Comparison of ENCODE assay signal across 10 cellular contexts in genomic region chr3:188421836-188422540, GRCh38.
DNase-seq lines count a peak whose midpoint lies in the region; ATAC-seq, FAIRE-seq and TF ChIP-seq lines count a peak whose summit lies in the region.
"Had no signal": no experiment of that assay in that cellular context is flagged by ENCODE, and none has a peak within 500 bp of the region (broad histone marks: within the 10 kb centered on the region; RNA-seq: fewer than 3 reads in every experiment).

No MANE protein-coding gene starts in this region.

- H3K4me1 ChIP-seq in pancreas (peaks cover 8 to 17% (median 12%) of the 10 kb centered on the region in 3 donors), thyroid gland (peaks cover 4 to 8% of the 10 kb centered on the region in 2 donors)

- no peak for FAIRE-seq in pancreas (lab: Jason Lieb, UNC)

- no peak for TF ChIP-seq POLR2A in thyroid gland (IDR thresholded peaks at IDR 0.05)

- POLR2A ChIA-PET in activated CD4-positive, alpha-beta T cell treated with anti-CD3 and anti-CD28 coated beads, Interleukin-2, amount 10 ng/mL, durations not matched to agents 7 days and 5 days (lab: Charles Lee), result no interaction called here

- H3K4me3 ChIP-seq in pancreas, result no peak overlapping the region
- no peak overlapping the region for H3K4me3 ChIP-seq in thyroid gland (replicated peaks in 1 of 3)

- H3K9me3 ChIP-seq in pancreas (no peaks in the 10 kb centered on the region), thyroid gland (no peaks in the 10 kb centered on the region)

- peak; percentile 99 for ATAC-seq in GM19328 (IDR thresholded peaks at IDR 0.05; ENCODE audit: unreplicated experiment)
- ATAC-seq in HG03045 (IDR thresholded peaks at IDR 0.05; ENCODE audit: unreplicated experiment), result peak; percentile 100
- peak; percentile 43 for ATAC-seq in SK-N-SH treated with all-trans-retinoic acid at 6 μM for 48 hours
- ATAC-seq in pancreas, result peak; percentile 82 to 97 (median 96)
- ATAC-seq: Panc1 had no signal

- H3K36me3 ChIP-seq in pancreas (no peaks in the 10 kb centered on the region), thyroid gland (no peaks in the 10 kb centered on the region)

- intact Hi-C loops in pancreas (cut with DNase I), result no loop called here
- intact Hi-C loops in thyroid gland (cut with DNase I), result no loop called here

- TF ChIP-seq CTCF in pancreas (IDR thresholded peaks at IDR 0.05) (no peak), thyroid gland (IDR thresholded peaks at IDR 0.05) (no peak), glutamatergic neuron (IDR thresholded peaks at IDR 0.05; ENCODE audit: partially characterized antibody, unreplicated experiment) (no peak)

- peaks cover 13% of the 10 kb centered on the region for H3K4me1 Mint-ChIP-seq in activated CD4-positive, alpha-beta T cell treated with anti-CD3 and anti-CD28 coated beads, Interleukin-2, amount 10 ng/mL, durations not matched to agents 7 days and 5 days
- no peaks in the 10 kb centered on the region for H3K4me1 Mint-ChIP-seq in glutamatergic neuron (ENCODE audit: low read depth, unreplicated experiment)

- H3K36me3 Mint-ChIP-seq in activated CD4-positive, alpha-beta T cell treated with anti-CD3 and anti-CD28 coated beads, Interleukin-2, amount 10 ng/mL, durations not matched to agents 7 days and 5 days (ENCODE audit: low read depth), result peaks cover 40% of the 10 kb centered on the region
- H3K36me3 Mint-ChIP-seq in glutamatergic neuron (ENCODE audit: unreplicated experiment), result peaks cover 6% of the 10 kb centered on the region

- CTCF ChIA-PET in activated CD4-positive, alpha-beta T cell treated with anti-CD3 and anti-CD28 coated beads, Interleukin-2, amount 10 ng/mL, durations not matched to agents 7 days and 5 days (lab: Charles Lee), result interaction anchor here (0.9 to 1.5 kb wide), 2 partner anchors 9 to 10 kb away, joined by 3 to 4 read pairs; no protein-coding TSS in a partner anchor

- H3K27ac Mint-ChIP-seq in activated CD4-positive, alpha-beta T cell treated with anti-CD3 and anti-CD28 coated beads, Interleukin-2, amount 10 ng/mL, durations not matched to agents 7 days and 5 days, result no peak overlapping the region
- H3K27ac Mint-ChIP-seq in glutamatergic neuron (ENCODE audit: unreplicated experiment), result no peak overlapping the region

- H3K27ac ChIP-seq in pancreas (peak overlapping the region in 3 of 4 donors; percentile 1 to 57 (median 37)), thyroid gland (no peak overlapping the region)
- H3K27ac ChIP-seq: epithelial cell of prostate had no signal

- DNase-seq in pancreas (peak in 4 of 6 donors; percentile 21 to 75 (median 34)), thyroid gland (no peak), glutamatergic neuron (no peak), NCI-H2227 treated with DMSO at 0.1 percent for 48 hours (lab: John Stamatoyannopoulos, UW) (no peak)
- no peak for DNase-seq in activated CD4-positive, alpha-beta T cell treated with anti-CD3 and anti-CD28 coated beads, Interleukin-2, amount 10 ng/mL, durations not matched to agents 7 days and 5 days

- no peaks in the 10 kb centered on the region for H3K27me3 Mint-ChIP-seq in activated CD4-positive, alpha-beta T cell treated with anti-CD3 and anti-CD28 coated beads, Interleukin-2, amount 10 ng/mL, durations not matched to agents 7 days and 5 days
- no peaks in the 10 kb centered on the region for H3K27me3 Mint-ChIP-seq in glutamatergic neuron (ENCODE audit: unreplicated experiment)

- WGBS in pancreas, 2 donors, result 36 to 37% methylated on average over 6 of the region's 6 CpGs
- WGBS in thyroid gland, 2 donors, result 87 to 88% methylated on average over 6 of the region's 6 CpGs

- no peak overlapping the region for H3K4me3 Mint-ChIP-seq in activated CD4-positive, alpha-beta T cell treated with anti-CD3 and anti-CD28 coated beads, Interleukin-2, amount 10 ng/mL, durations not matched to agents 7 days and 5 days
- no peak overlapping the region for H3K4me3 Mint-ChIP-seq in glutamatergic neuron (ENCODE audit: unreplicated experiment)

- H3K27me3 ChIP-seq in pancreas, result no peaks in the 10 kb centered on the region
- no peaks in the 10 kb centered on the region for H3K27me3 ChIP-seq in thyroid gland

- H3K9me3 Mint-ChIP-seq in activated CD4-positive, alpha-beta T cell treated with anti-CD3 and anti-CD28 coated beads, Interleukin-2, amount 10 ng/mL, durations not matched to agents 7 days and 5 days, result peaks cover 31% of the 10 kb centered on the region
- no peaks in the 10 kb centered on the region for H3K9me3 Mint-ChIP-seq in glutamatergic neuron (ENCODE audit: unreplicated experiment)

TF ChIP-seq in SK-N-SH treated with all-trans-retinoic acid at 6 μM for 48 hours, 23 proteins besides CTCF, POLR2A, EP300 and RAD21:
- TF ChIP-seq ARNTL (CRISPR knock-in tag; IDR thresholded peaks at IDR 0.05; ENCODE audit: borderline replicate concordance, low read depth), result no peak
- TF ChIP-seq ESRRG (CRISPR knock-in tag; IDR thresholded peaks at IDR 0.05), result no peak
- no peak for TF ChIP-seq TOX (CRISPR knock-in tag; IDR thresholded peaks at IDR 0.05; ENCODE audit: borderline replicate concordance)
- no peak for TF ChIP-seq ISL1 (CRISPR knock-in tag; IDR thresholded peaks at IDR 0.05)
- no peak for TF ChIP-seq CSRNP3 (CRISPR knock-in tag; IDR thresholded peaks at IDR 0.05)
- TF ChIP-seq BACH2 (CRISPR knock-in tag; IDR thresholded peaks at IDR 0.05; ENCODE audit: borderline replicate concordance), result no peak
- no peak for TF ChIP-seq ZNF565 (CRISPR knock-in tag; conservative IDR thresholded peaks at IDR 0.05; ENCODE audit: low read depth)
- TF ChIP-seq, protein P1, sequence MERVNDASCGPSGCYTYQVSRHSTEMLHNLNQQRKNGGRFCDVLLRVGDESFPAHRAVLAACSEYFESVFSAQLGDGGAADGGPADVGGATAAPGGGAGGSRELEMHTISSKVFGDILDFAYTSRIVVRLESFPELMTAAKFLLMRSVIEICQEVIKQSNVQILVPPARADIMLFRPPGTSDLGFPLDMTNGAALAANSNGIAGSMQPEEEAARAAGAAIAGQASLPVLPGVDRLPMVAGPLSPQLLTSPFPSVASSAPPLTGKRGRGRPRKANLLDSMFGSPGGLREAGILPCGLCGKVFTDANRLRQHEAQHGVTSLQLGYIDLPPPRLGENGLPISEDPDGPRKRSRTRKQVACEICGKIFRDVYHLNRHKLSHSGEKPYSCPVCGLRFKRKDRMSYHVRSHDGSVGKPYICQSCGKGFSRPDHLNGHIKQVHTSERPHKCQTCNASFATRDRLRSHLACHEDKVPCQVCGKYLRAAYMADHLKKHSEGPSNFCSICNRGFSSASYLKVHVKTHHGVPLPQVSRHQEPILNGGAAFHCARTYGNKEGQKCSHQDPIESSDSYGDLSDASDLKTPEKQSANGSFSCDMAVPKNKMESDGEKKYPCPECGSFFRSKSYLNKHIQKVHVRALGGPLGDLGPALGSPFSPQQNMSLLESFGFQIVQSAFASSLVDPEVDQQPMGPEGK (CRISPR knock-in tag; IDR thresholded peaks at IDR 0.05; ENCODE audit: borderline replicate concordance), result no peak
- no peak for TF ChIP-seq ZFP30 (CRISPR knock-in tag; IDR thresholded peaks at IDR 0.05)
- no peak for TF ChIP-seq CSDC2 (CRISPR knock-in tag; IDR thresholded peaks at IDR 0.05)
- no peak for TF ChIP-seq PPARA (CRISPR knock-in tag; IDR thresholded peaks at IDR 0.05; ENCODE audit: borderline replicate concordance)

Comparison
In these comparisons a context has a peak if more than half of its experiments do, and no peak if none do; other contexts are left out.
1. ATAC-seq: peak in every context shown above with its lines; median percentile 100 in HG03045; 99 in GM19328; 96 in pancreas; 43 in SK-N-SH treated with all-trans-retinoic acid at 6 μM for 48 hours.
2. DNase-seq: peak in pancreas (4 of 6); none in activated CD4-positive, alpha-beta T cell treated with anti-CD3 and anti-CD28 coated beads, Interleukin-2, amount 10 ng/mL, durations not matched to agents 7 days and 5 days (single experiment), thyroid gland (0 of 2), glutamatergic neuron (single experiment) and NCI-H2227 treated with DMSO at 0.1 percent for 48 hours (single experiment).
3. H3K27ac ChIP-seq: peak in pancreas (3 of 4); none in thyroid gland (0 of 3).